Comparison of ENCODE assay signal across 1 cellular context in genomic region chr5:179422213-179422839, GRCh38.
TF ChIP-seq lines count a peak whose summit lies in the region.

No MANE protein-coding gene starts in this region.

TF ChIP-seq in IMR-90, 13 proteins besides CTCF, POLR2A, EP300 and RAD21:
- TF ChIP-seq CHD1 (IDR thresholded peaks at IDR 0.05; ENCODE audit: low read depth, low read length), result no peak
- TF ChIP-seq FOS (IDR thresholded peaks at IDR 0.05; ENCODE audit: low read depth, low read length), result no peak
- TF ChIP-seq MXI1 (IDR thresholded peaks at IDR 0.05; ENCODE audit: borderline replicate concordance, low read depth, low read length), result no peak
